Comparison of ENCODE assay signal across 9 cellular contexts in the genomic region with DNA sequence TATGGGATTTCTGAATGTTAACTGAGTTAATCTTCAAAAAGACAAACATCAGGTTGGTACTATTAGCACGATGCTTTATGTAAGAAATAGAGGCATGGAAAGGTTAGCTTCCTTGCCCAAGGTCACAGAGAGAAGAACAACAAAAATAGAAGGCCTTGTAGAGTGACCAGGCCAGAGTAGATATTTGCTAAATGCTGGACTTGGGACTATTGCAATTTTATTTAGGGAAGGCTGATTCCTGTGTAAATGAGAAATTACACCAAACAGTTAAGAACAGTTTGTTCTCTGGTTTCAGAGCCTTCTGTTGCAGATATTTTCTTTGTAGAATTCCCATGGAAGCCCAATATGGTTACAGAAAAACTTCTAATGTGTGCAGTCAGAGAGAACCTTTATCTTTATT. TPM values are rescaled to one million over a fixed set of nuclear protein-coding genes. Genes with fewer than 3 reads are reported as not detected.
"Had no signal": no experiment of that assay in that cellular context is flagged by ENCODE, and none has a peak within 500 bp of the region (broad histone marks: within the 10 kb centered on the region; RNA-seq: fewer than 3 reads in every experiment).

No MANE protein-coding gene starts in this region.

- H3K4me3 ChIP-seq: HAP-1, K562 had no signal

- H3K36me3 ChIP-seq: HAP-1 had no signal

- ATAC-seq: HCT116, K562 had no signal

- H3K27ac ChIP-seq: HL-60 had no signal

- H3K4me1 ChIP-seq: HAP-1 had no signal

- DNase-seq: GOT3, H7, HFFc6, IMR-90 had no signal

- H3K9me3 ChIP-seq: HAP-1 had no signal

RNA-seq across cellular contexts. Expression of a gene that starts 16.4 kb away (rescaled TPM):
- total RNA-seq: HFFc6, HT1080, IMR-90, K562 had no signal
- polyA plus RNA-seq: IMR-90, K562 had no signal
